Comparison of ENCODE assay signal across 8 cellular contexts in genomic region chr5:129460951-129461815, GRCh38. TPM values are rescaled to one million over a fixed set of nuclear protein-coding genes. Genes with fewer than 3 reads are reported as not detected.
DNase-seq lines count a peak whose midpoint lies in the region; ATAC-seq and TF ChIP-seq lines count a peak whose summit lies in the region.

No MANE protein-coding gene starts in this region.

- H3K4me3 ChIP-seq in WERI-Rb-1 (ENCODE audit: low read depth, low read length): peak overlapping the region; percentile 61

- TF ChIP-seq CTCF in WERI-Rb-1 (IDR thresholded peaks at IDR 0.05; ENCODE audit: low read depth, low read length): peak; percentile 79

- H3K27ac Mint-ChIP-seq in immature natural killer cell: no peak overlapping the region

- no peak overlapping the region for H3K27ac ChIP-seq in WERI-Rb-1

- peak overlapping the region in 1 of 5 donors; percentile 40 for H3K4me3 Mint-ChIP-seq in immature natural killer cell

- H3K36me3 Mint-ChIP-seq in immature natural killer cell: peaks cover 0 to 3% (median 0%) of the 10 kb centered on the region in 3 donors

- no peaks in the 10 kb centered on the region for H3K9me3 ChIP-seq in WERI-Rb-1 (ENCODE audit: severe bottlenecking)

- peaks cover 5% of the 10 kb centered on the region for H3K27me3 ChIP-seq in WERI-Rb-1 (ENCODE audit: insufficient read depth, low read depth, severe bottlenecking)

- peaks cover 6 to 12% (median 9%) of the 10 kb centered on the region in 3 donors for H3K27me3 Mint-ChIP-seq in immature natural killer cell (ENCODE audit: low read depth in 3 of 3)

- ATAC-seq in HG03342 (IDR thresholded peaks at IDR 0.05; ENCODE audit: unreplicated experiment): peak; percentile 54

- no peaks in the 10 kb centered on the region for H3K36me3 ChIP-seq in WERI-Rb-1

- DNase-seq in NCI-H2081 (lab: John Stamatoyannopoulos, UW): peak; percentile 49 to 64
- DNase-seq in NCI-H2081 treated with DMSO at 0.1 percent for 48 hours (lab: John Stamatoyannopoulos, UW): no peak
- peak; percentile 75 for DNase-seq in WERI-Rb-1
- peak; percentile 34 for DNase-seq in glomerular visceral epithelial cell (ENCODE audit: extremely low spot score)
- DNase-seq in posterior cingulate gyrus: peak; percentile 38 to 94 (median 52)
- DNase-seq in amniotic stem cell (lab: John Stamatoyannopoulos, UW): no peak
- DNase-seq in immature natural killer cell: no peak

- peaks cover 4 to 8% of the 10 kb centered on the region in 2 donors for H3K4me1 Mint-ChIP-seq in immature natural killer cell

- H3K9me3 Mint-ChIP-seq in immature natural killer cell: peaks cover 8 to 46% (median 24%) of the 10 kb centered on the region in 6 donors

- intact Hi-C loops in posterior cingulate gyrus (cut with DNase I): loop anchor here (10.0 kb wide), 1 partner anchor 304 kb away; no protein-coding TSS in a partner anchor

RNA-seq across cellular contexts. Expression of gene ADAMTS19, which starts 1.1 kb away (rescaled TPM):
- not detected for polyA plus RNA-seq in immature natural killer cell

Comparison
In these comparisons a context has a peak if more than half of its experiments do, and no peak if none do; other contexts are left out.
1. DNase-seq: peak in NCI-H2081 (2 of 2), WERI-Rb-1 (single experiment), glomerular visceral epithelial cell (single experiment) and posterior cingulate gyrus (10 of 10); none in NCI-H2081 treated with DMSO at 0.1 percent for 48 hours (single experiment), amniotic stem cell (single experiment) and immature natural killer cell (0 of 3).